ENCODE assay signal across 12 cellular contexts in genomic region chr15:77029166-77030041, GRCh38.
DNase-seq lines count a peak whose midpoint lies in the region; ATAC-seq and TF ChIP-seq lines count a peak whose summit lies in the region.
"Had no signal": no experiment of that assay in that cellular context is flagged by ENCODE, and none has a peak within 500 bp of the region (broad histone marks: within the 10 kb centered on the region; RNA-seq: fewer than 3 reads in every experiment).

No MANE protein-coding gene starts in this region.

- peak overlapping the region in 10 of 11 experiments; percentile 15 to 74 (median 56); a peak in 17 of 22 replicates for H3K27ac ChIP-seq in BLaER1 treated with 17β-estradiol and CSF1 and Interleukin-3, amounts not matched to agents 10 nM and 100 nM
- H3K27ac ChIP-seq in neutrophil: peak overlapping the region; percentile 8
- H3K27ac ChIP-seq: VCaP had no signal

- H3K36me3 ChIP-seq in BLaER1 treated with 17β-estradiol and CSF1 and Interleukin-3, amounts not matched to agents 10 nM and 100 nM: peaks cover 0 to 97% (median 96%) of the 10 kb centered on the region in 11 experiments; a peak in 18 of 22 replicates
- peaks cover 100% of the 10 kb centered on the region for H3K36me3 ChIP-seq in neutrophil

- intact Hi-C loops in dendritic cell treated with granulocyte-macrophage colony-stimulating factor and Interleukin-4, amounts not matched to agents 40 ng/mL and 50 ng/mL, for 4 days (cut with micrococcal nuclease): no loop called here

- no peak overlapping the region for H3K4me3 Mint-ChIP-seq in dendritic cell treated with granulocyte-macrophage colony-stimulating factor and Interleukin-4, amounts not matched to agents 40 ng/mL and 50 ng/mL, for 4 days

- H3K4me1 Mint-ChIP-seq in dendritic cell treated with granulocyte-macrophage colony-stimulating factor and Interleukin-4, amounts not matched to agents 40 ng/mL and 50 ng/mL, for 4 days (ENCODE audit: low read depth): peaks cover 33% of the 10 kb centered on the region

- no peaks in the 10 kb centered on the region for H3K27me3 ChIP-seq in BLaER1 treated with 17β-estradiol and CSF1 and Interleukin-3, amounts not matched to agents 10 nM and 100 nM
- H3K27me3 ChIP-seq in neutrophil: no peaks in the 10 kb centered on the region

- H3K4me2 ChIP-seq in BLaER1 treated with 17β-estradiol and CSF1 and Interleukin-3, amounts not matched to agents 10 nM and 100 nM: peak overlapping the region; percentile 30 to 87 (median 76)

- H3K4me3 ChIP-seq in BLaER1 treated with 17β-estradiol and CSF1 and Interleukin-3, amounts not matched to agents 10 nM and 100 nM: no peak overlapping the region
- no peak overlapping the region for H3K4me3 ChIP-seq in neutrophil (ENCODE audit: low read depth in 1 of 2, low read length in 1 of 2)

- ATAC-seq in GM18867 (IDR thresholded peaks at IDR 0.05; ENCODE audit: unreplicated experiment): no peak
- ATAC-seq in HG02852 (IDR thresholded peaks at IDR 0.05; ENCODE audit: unreplicated experiment): no peak

- peak overlapping the region; percentile 35 to 70 (median 53); a peak in 18 of 22 replicates for H3K9ac ChIP-seq in BLaER1 treated with 17β-estradiol and CSF1 and Interleukin-3, amounts not matched to agents 10 nM and 100 nM

- no peak for TF ChIP-seq CTCF in neutrophil (IDR thresholded peaks at IDR 0.05)

- DNase-seq in HuH-7.5 (ENCODE audit: low spot score): peak; percentile 19
- no peak for DNase-seq in kidney tubule cell (ENCODE audit: low spot score)
- no peak for DNase-seq in T1000 (lab: John Stamatoyannopoulos, UW)
- DNase-seq: mesendoderm, NCI-H226 had no signal

- H3K27me3 Mint-ChIP-seq in dendritic cell treated with granulocyte-macrophage colony-stimulating factor and Interleukin-4, amounts not matched to agents 40 ng/mL and 50 ng/mL, for 4 days: no peaks in the 10 kb centered on the region

- peak overlapping the region; percentile 45 for H3K27ac Mint-ChIP-seq in dendritic cell treated with granulocyte-macrophage colony-stimulating factor and Interleukin-4, amounts not matched to agents 40 ng/mL and 50 ng/mL, for 4 days

- peaks cover 0 to 100% (median 83%) of the 10 kb centered on the region in 11 experiments; a peak in 20 of 22 replicates for H4K20me1 ChIP-seq in BLaER1 treated with 17β-estradiol and CSF1 and Interleukin-3, amounts not matched to agents 10 nM and 100 nM

- H3K36me3 Mint-ChIP-seq in dendritic cell treated with granulocyte-macrophage colony-stimulating factor and Interleukin-4, amounts not matched to agents 40 ng/mL and 50 ng/mL, for 4 days (ENCODE audit: low read depth): peaks cover 100% of the 10 kb centered on the region

- no peaks in the 10 kb centered on the region for H3K9me3 Mint-ChIP-seq in dendritic cell treated with granulocyte-macrophage colony-stimulating factor and Interleukin-4, amounts not matched to agents 40 ng/mL and 50 ng/mL, for 4 days

- peaks cover 0 to 4% (median 0%) of the 10 kb centered on the region in 11 experiments; a peak in 1 of 22 replicates for H3K9me3 ChIP-seq in BLaER1 treated with 17β-estradiol and CSF1 and Interleukin-3, amounts not matched to agents 10 nM and 100 nM (replicated peaks in 1 of 11)
- no peaks in the 10 kb centered on the region for H3K9me3 ChIP-seq in neutrophil
- H3K9me3 ChIP-seq: Caco-2 had no signal

- peaks cover 66 to 83% (median 76%) of the 10 kb centered on the region in 10 experiments for H3K4me1 ChIP-seq in BLaER1 treated with 17β-estradiol and CSF1 and Interleukin-3, amounts not matched to agents 10 nM and 100 nM
- H3K4me1 ChIP-seq in neutrophil (ENCODE audit: control insufficient read depth in 1 of 2, insufficient read depth in 1 of 2, low read depth in 1 of 2, low read length in 1 of 2): no peaks in the 10 kb centered on the region
- H3K4me1 ChIP-seq: Caco-2 had no signal
